ENCODE assay signal across 7 cellular contexts in the genomic region with DNA sequence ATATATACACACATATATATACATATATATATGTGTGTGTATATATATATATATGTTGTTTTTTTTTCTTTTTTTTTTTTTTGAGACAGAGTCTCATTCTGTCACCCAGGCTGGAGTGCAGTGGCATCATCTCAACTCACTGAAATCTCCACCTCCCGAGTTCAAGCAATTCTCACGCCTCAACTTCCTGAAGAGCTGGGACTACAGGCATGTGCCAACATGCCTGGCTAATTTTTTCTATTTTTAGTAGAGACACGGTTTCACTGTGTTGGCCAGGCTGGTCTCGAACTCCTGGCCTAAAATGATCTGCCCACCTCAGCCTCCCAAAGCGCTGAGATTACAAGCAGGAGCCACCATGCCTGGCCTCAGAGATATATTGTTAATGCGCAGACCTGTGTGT. TPM values are rescaled to one million over a fixed set of nuclear protein-coding genes. Genes with fewer than 3 reads are reported as not detected.
"Had no signal": no experiment of that assay in that cellular context is flagged by ENCODE, and none has a peak within 500 bp of the region (broad histone marks: within the 10 kb centered on the region; RNA-seq: fewer than 3 reads in every experiment).

No MANE protein-coding gene starts in this region.

RNA-seq across cellular contexts. Expression of gene OR10H4, which starts 37.0 kb away (rescaled TPM):
- total RNA-seq: GM23248, GM23338, H1, H4, H7, H9, HFFc6 had no signal
- polyA plus RNA-seq: GM23248, GM23338, H1 had no signal

RNA-seq across cellular contexts. Expression of gene CYP4F11, which starts 51.5 kb away (rescaled TPM):
- total RNA-seq: GM23248, GM23338, H1, H7, H9, HFFc6 had no signal
- polyA plus RNA-seq: GM23248, GM23338, H1 had no signal
